In the genomic region with DNA sequence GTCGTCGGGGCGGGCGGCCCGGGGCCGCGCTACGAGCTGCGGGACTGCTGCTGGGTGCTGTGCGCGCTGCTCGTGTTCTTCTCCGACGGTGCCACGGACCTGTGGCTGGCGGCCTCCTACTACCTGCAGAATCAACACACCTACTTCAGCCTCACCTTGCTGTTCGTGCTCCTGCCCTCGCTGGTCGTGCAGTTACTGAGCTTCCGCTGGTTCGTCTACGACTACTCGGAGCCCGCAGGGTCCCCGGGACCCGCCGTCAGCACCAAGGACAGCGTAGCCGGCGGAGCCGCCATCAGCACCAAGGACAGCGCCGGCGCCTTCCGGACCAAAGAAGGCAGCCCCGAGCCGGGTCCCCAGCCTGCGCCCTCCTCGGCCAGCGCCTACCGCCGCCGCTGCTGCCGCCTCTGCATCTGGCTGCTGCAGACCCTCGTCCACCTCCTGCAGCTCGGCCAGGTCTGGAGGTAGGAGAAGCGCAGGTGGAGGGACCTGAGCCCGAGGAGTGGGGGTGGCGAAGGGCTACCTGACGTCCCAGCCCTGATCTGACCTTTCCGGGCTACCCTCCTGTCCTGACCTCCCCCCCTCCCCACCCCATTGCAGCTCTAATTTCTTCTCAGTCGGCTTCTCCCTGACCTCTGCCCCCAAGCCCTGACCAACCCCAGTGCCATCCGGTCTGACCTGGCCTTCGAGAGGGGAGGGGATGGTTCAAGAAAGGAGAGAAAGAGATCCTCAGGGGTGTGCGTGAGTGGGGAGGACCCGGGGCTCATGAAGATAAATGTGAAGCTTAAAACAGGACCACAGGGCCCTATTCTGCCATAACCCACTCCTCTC, we compare ENCODE assay signal across 9 cellular contexts. TPM values are rescaled to one million over a fixed set of nuclear protein-coding genes. Genes with fewer than 3 reads are reported as not detected.
DNase-seq lines count a peak whose midpoint lies in the region; ATAC-seq and TF ChIP-seq lines count a peak whose summit lies in the region.
"Had no signal": no experiment of that assay in that cellular context is flagged by ENCODE, and none has a peak within 500 bp of the region (broad histone marks: within the 10 kb centered on the region; RNA-seq: fewer than 3 reads in every experiment).

No MANE protein-coding gene starts in this region.

- no peak for TF ChIP-seq CTCF in GM13977 (IDR thresholded peaks at IDR 0.05; ENCODE audit: extremely low read depth, insufficient read depth, missing control alignments)

- DNase-seq in GM13977 (ENCODE audit: low spot score) (peak; percentile 96), M059J (ENCODE audit: low read depth) (peak; percentile 65), cerebellum (ENCODE audit: low spot score) (peak; percentile 47), kidney glomerular epithelial cell (lab: John Stamatoyannopoulos, UW) (peak; percentile 33)
- peak; percentile 85 for DNase-seq in activated CD4-positive, alpha-beta T cell treated with anti-CD3 and anti-CD28 coated beads for 48 hours
- peak; percentile 77 for DNase-seq in stimulated activated CD4-positive, alpha-beta T cell treated with anti-CD3 and anti-CD28 coated beads, Interleukin-1b, Interleukin-23, amount 100 ng/mL, for 48 hours

- ATAC-seq in HG03342 (IDR thresholded peaks at IDR 0.05; ENCODE audit: unreplicated experiment): no peak
- ATAC-seq in GM19324 (IDR thresholded peaks at IDR 0.05; ENCODE audit: low FRiP score, unreplicated experiment): no peak

- in situ Hi-C loops in GM13977 (cut with MboI; ENCODE audit: low pct_unique_long_range_greater_than_20kb, low sequenced_read_pairs, unreplicated experiment): no loop called here

RNA-seq across cellular contexts. Expression of gene XKR7, which starts 0.6 kb away (rescaled TPM):
- total RNA-seq in M059J (2014; rRNA removed; shearing (Covaris generic)): 0.05 TPM in 1 of 2 replicates, not detected in the other
- total RNA-seq in cerebellum: 20.0 TPM
- total RNA-seq: breast epithelium had no signal

RNA-seq across cellular contexts. Expression of gene PDRG1, which starts 16.7 kb away (rescaled TPM):
- total RNA-seq in M059J (2014; rRNA removed; shearing (Covaris generic)): 14.2 and 14.5 TPM in 2 replicates
- 5.7 TPM for total RNA-seq in cerebellum

RNA-seq across cellular contexts. Expression of gene CCM2L, which starts 41.7 kb away (rescaled TPM):
- total RNA-seq in M059J (2014; rRNA removed; shearing (Covaris generic)): not detected in 2 replicates
- total RNA-seq in cerebellum: 4.8 TPM

Comparison
In these comparisons a context has a peak if more than half of its experiments do, and no peak if none do; other contexts are left out.
1. DNase-seq: peak in every context shown above with its lines; median percentile 96 in GM13977; 85 in activated CD4-positive, alpha-beta T cell treated with anti-CD3 and anti-CD28 coated beads for 48 hours; 77 in stimulated activated CD4-positive, alpha-beta T cell treated with anti-CD3 and anti-CD28 coated beads, Interleukin-1b, Interleukin-23, amount 100 ng/mL, for 48 hours; 65 in M059J; 47 in cerebellum; 33 in kidney glomerular epithelial cell.
2. RNA of gene XKR7, which starts 0.6 kb away (total RNA-seq): 20.0 TPM in cerebellum (single experiment); 0.05 TPM in M059J; every median in the first group is over 10 times any median in the second.